Comparison of ENCODE assay signal across 29 cellular contexts in the genomic region with DNA sequence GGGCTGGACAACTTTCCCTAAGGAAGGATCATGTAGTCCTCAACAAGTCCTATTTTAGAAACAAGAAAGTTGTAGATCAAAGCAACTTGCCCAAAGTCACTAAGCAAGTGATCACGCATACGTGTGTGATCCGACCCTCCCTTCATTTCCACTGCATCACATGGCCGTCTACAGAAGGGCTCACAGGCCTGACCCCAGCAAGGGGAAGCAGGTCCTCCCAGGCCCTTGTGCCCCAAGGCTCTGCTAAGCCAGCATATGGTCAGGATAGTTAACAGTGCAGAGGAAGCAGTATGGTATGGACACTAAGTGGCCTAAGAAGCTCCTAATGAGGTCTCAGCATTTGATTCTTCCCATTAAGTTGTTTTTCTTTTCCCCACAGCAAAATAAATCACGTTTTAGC. TPM values are rescaled to one million over a fixed set of nuclear protein-coding genes. Genes with fewer than 3 reads are reported as not detected.
"Had no signal": no experiment of that assay in that cellular context is flagged by ENCODE, and none has a peak within 500 bp of the region (broad histone marks: within the 10 kb centered on the region; RNA-seq: fewer than 3 reads in every experiment).

No MANE protein-coding gene starts in this region.

- H3K9me3 Mint-ChIP-seq: immature natural killer cell; memory B cell; natural killer cell; neural crest cell; stimulated activated effector memory CD8-positive, alpha-beta T cell treated with anti-CD3 and anti-CD28 coated beads, Interleukin-12 subunit alpha, Interleukin-12 subunit beta, amount 100 ng/mL, for 72 hours had no signal

- H3K4me1 ChIP-seq: gastrocnemius medialis, heart left ventricle, parathyroid adenoma, sigmoid colon, stomach, thyroid gland had no signal

- H3K79me2 ChIP-seq: parathyroid adenoma had no signal

- H3K27me3 Mint-ChIP-seq: memory B cell, progenitor cell of endocrine pancreas had no signal

- H2AFZ ChIP-seq: parathyroid adenoma had no signal

- H3K9me3 ChIP-seq: gastrocnemius medialis, heart left ventricle, neutrophil, sigmoid colon, stomach, thyroid gland, upper lobe of left lung had no signal

- DNase-seq: dorsolateral prefrontal cortex; effector CD4-positive, alpha-beta T cell; foreskin fibroblast; gastrocnemius medialis; heart left ventricle; hippocampal formation; immature natural killer cell; kidney; natural killer cell; sigmoid colon; stimulated activated CD4-positive, alpha-beta T cell treated with anti-CD3 and anti-CD28 coated beads, Interleukin-2, amount 100 ng/mL, for 24 hours; stimulated activated CD4-positive, alpha-beta T cell treated with anti-CD3 and anti-CD28 coated beads, Interleukin-4, amount 100 ng/mL, for 24 hours; stimulated activated naive CD4-positive, alpha-beta T cell treated with Interleukin-2 at 50 U/mL for 16 hours; stomach; thyroid gland; upper lobe of left lung had no signal

- FAIRE-seq: colon, kidney, urothelium cell line had no signal

- H3K9ac ChIP-seq: parathyroid adenoma had no signal

- H3K4me1 Mint-ChIP-seq: memory B cell had no signal

- ATAC-seq: esophagus mucosa; gastrocnemius medialis; heart left ventricle; left lobe of liver; natural killer cell; stimulated activated effector memory CD8-positive, alpha-beta T cell treated with anti-CD3 and anti-CD28 coated beads, Interleukin-12 subunit alpha, Interleukin-12 subunit beta, amount 100 ng/mL, for 72 hours had no signal

- H3K27ac ChIP-seq: dorsolateral prefrontal cortex, epithelial cell of prostate, gastrocnemius medialis, heart left ventricle, neutrophil, parathyroid adenoma, sigmoid colon, stomach, thyroid gland, upper lobe of left lung had no signal

- H3K4me3 ChIP-seq: dorsolateral prefrontal cortex, gastrocnemius medialis, heart left ventricle, lung, sigmoid colon, stomach, thyroid gland, upper lobe of left lung had no signal

- H3K27ac Mint-ChIP-seq: immature natural killer cell; memory B cell; natural killer cell; progenitor cell of endocrine pancreas; stimulated activated effector memory CD8-positive, alpha-beta T cell treated with anti-CD3 and anti-CD28 coated beads, Interleukin-12 subunit alpha, Interleukin-12 subunit beta, amount 100 ng/mL, for 72 hours had no signal

- H3K27me3 ChIP-seq: dorsolateral prefrontal cortex, gastrocnemius medialis, heart left ventricle, neutrophil, sigmoid colon, stomach, thyroid gland, upper lobe of left lung had no signal

- H3K4me3 Mint-ChIP-seq: immature natural killer cell; memory B cell; natural killer cell; neural crest cell; stimulated activated effector memory CD8-positive, alpha-beta T cell treated with anti-CD3 and anti-CD28 coated beads, Interleukin-12 subunit alpha, Interleukin-12 subunit beta, amount 100 ng/mL, for 72 hours had no signal

RNA-seq across cellular contexts. Expression of a gene that starts 24.8 kb away (rescaled TPM):
- total RNA-seq: gastrocnemius medialis, glomerular endothelial cell had no signal
